Comparison of ENCODE assay signal across 1 cellular context in the genomic region with DNA sequence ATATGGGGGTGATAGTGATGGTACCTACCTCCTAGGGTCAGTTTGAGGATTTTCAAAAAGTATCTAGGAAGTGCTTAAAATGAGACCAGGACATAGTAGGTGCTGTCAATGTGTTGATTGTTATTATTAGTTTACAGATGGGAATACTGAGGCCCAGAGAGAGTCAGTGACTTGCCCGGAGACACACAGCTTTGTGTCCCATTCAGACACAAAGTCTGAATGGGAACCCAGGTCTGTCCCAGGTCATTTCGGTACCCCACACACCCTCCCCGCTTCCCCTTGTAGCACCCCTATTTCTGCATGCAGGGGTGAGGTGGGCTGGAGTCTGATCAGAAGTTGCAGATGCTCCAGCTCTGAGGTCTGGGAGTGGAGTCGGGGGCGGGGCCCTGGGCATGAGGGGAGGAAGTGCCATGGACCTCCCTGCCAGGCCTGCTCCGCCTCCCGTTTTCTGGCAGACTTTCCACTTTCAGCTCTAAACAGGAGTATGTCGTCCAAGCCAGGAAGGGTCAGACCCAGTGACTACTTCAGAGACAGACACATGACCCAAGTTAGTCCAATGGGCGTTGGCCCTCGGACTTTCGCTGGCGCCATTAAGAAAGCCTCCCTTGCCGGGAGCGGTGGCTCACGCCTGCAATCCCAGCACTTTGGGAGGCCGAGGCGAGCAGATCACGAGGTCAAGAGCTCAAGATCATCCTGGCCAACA.
TF ChIP-seq lines count a peak whose summit lies in the region.

No MANE protein-coding gene starts in this region.

TF ChIP-seq in SK-N-SH treated with all-trans-retinoic acid at 6 μM for 48 hours, 23 proteins besides CTCF, POLR2A, EP300 and RAD21 (continued from another document):
- TF ChIP-seq TCF4 (CRISPR knock-in tag; IDR thresholded peaks at IDR 0.05; ENCODE audit: borderline replicate concordance), result no peak
- TF ChIP-seq ZFP30 (CRISPR knock-in tag; IDR thresholded peaks at IDR 0.05), result no peak
- TF ChIP-seq, protein P1, sequence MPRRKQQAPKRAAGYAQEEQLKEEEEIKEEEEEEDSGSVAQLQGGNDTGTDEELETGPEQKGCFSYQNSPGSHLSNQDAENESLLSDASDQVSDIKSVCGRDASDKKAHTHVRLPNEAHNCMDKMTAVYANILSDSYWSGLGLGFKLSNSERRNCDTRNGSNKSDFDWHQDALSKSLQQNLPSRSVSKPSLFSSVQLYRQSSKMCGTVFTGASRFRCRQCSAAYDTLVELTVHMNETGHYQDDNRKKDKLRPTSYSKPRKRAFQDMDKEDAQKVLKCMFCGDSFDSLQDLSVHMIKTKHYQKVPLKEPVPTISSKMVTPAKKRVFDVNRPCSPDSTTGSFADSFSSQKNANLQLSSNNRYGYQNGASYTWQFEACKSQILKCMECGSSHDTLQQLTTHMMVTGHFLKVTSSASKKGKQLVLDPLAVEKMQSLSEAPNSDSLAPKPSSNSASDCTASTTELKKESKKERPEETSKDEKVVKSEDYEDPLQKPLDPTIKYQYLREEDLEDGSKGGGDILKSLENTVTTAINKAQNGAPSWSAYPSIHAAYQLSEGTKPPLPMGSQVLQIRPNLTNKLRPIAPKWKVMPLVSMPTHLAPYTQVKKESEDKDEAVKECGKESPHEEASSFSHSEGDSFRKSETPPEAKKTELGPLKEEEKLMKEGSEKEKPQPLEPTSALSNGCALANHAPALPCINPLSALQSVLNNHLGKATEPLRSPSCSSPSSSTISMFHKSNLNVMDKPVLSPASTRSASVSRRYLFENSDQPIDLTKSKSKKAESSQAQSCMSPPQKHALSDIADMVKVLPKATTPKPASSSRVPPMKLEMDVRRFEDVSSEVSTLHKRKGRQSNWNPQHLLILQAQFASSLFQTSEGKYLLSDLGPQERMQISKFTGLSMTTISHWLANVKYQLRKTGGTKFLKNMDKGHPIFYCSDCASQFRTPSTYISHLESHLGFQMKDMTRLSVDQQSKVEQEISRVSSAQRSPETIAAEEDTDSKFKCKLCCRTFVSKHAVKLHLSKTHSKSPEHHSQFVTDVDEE (CRISPR knock-in tag; IDR thresholded peaks at IDR 0.05), result no peak
- no peak for TF ChIP-seq TOX (CRISPR knock-in tag; IDR thresholded peaks at IDR 0.05; ENCODE audit: borderline replicate concordance)
- TF ChIP-seq PPARA (CRISPR knock-in tag; IDR thresholded peaks at IDR 0.05; ENCODE audit: borderline replicate concordance), result no peak
- no peak for TF ChIP-seq CSDC2 (CRISPR knock-in tag; IDR thresholded peaks at IDR 0.05)
- TF ChIP-seq ZNF8 (CRISPR knock-in tag; IDR thresholded peaks at IDR 0.05), result no peak
- no peak for TF ChIP-seq GLIS3 (CRISPR knock-in tag; IDR thresholded peaks at IDR 0.05)
- TF ChIP-seq, protein P2, sequence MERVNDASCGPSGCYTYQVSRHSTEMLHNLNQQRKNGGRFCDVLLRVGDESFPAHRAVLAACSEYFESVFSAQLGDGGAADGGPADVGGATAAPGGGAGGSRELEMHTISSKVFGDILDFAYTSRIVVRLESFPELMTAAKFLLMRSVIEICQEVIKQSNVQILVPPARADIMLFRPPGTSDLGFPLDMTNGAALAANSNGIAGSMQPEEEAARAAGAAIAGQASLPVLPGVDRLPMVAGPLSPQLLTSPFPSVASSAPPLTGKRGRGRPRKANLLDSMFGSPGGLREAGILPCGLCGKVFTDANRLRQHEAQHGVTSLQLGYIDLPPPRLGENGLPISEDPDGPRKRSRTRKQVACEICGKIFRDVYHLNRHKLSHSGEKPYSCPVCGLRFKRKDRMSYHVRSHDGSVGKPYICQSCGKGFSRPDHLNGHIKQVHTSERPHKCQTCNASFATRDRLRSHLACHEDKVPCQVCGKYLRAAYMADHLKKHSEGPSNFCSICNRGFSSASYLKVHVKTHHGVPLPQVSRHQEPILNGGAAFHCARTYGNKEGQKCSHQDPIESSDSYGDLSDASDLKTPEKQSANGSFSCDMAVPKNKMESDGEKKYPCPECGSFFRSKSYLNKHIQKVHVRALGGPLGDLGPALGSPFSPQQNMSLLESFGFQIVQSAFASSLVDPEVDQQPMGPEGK (CRISPR knock-in tag; IDR thresholded peaks at IDR 0.05; ENCODE audit: borderline replicate concordance), result no peak
- no peak for TF ChIP-seq ZNF70 (CRISPR knock-in tag; IDR thresholded peaks at IDR 0.05)
